ENCODE assay signal across 8 cellular contexts in genomic region chr16:89864421-89864820, GRCh38. TPM values are rescaled to one million over a fixed set of nuclear protein-coding genes. Genes with fewer than 3 reads are reported as not detected.
DNase-seq lines count a peak whose midpoint lies in the region; ATAC-seq and TF ChIP-seq lines count a peak whose summit lies in the region.

No MANE protein-coding gene starts in this region.

- H3K4me3 ChIP-seq in PC-9 (no peak overlapping the region), esophagus squamous epithelium (no peak overlapping the region)

- intact Hi-C loops in activated CD4-positive, alpha-beta T cell treated with anti-CD3 and anti-CD28 coated beads, Interleukin-2, amount 10 ng/mL, durations not matched to agents 24 days and 14 days (cut with micrococcal nuclease), result loop anchor here (5.0 to 10.0 kb wide), 2 partner anchors 122 to 620 kb away; no protein-coding TSS in a partner anchor
- intact Hi-C loops in PC-9 (cut with micrococcal nuclease; ENCODE audit: unreplicated experiment), result no loop called here
- intact Hi-C loops in esophagus squamous epithelium (cut with DNase I), result no loop called here

- CTCF ChIA-PET in PC-9 (lab: Charles Lee), result interaction anchor here (0.7 kb wide), 1 partner anchor 49 kb away, joined by 14 read pairs; no protein-coding TSS in a partner anchor

- no TSS peak for BruUV-seq in PC-9 (replicated peaks; lab: Mats Ljungman, UMichigan)

- no peaks in the 10 kb centered on the region for H3K27me3 Mint-ChIP-seq in activated CD4-positive, alpha-beta T cell treated with anti-CD3 and anti-CD28 coated beads, Interleukin-2, amount 10 ng/mL, durations not matched to agents 24 days and 14 days
- peaks cover 0 to 8% of the 10 kb centered on the region in 2 donors for H3K27me3 Mint-ChIP-seq in stimulated activated naive B cell treated with anti-CD40 and anti-IgM and Interleukin-4, amounts not matched to agents 10 μg/mL and 1 μg/mL and 100 μg/mL, for 72 hours

- peak; percentile 4 to 22 for ATAC-seq in stimulated activated naive B cell treated with anti-CD40 and anti-IgM and Interleukin-4, amounts not matched to agents 10 μg/mL and 1 μg/mL and 100 μg/mL, for 72 hours (replicated peaks)
- no peak for ATAC-seq in HG03565 (IDR thresholded peaks at IDR 0.05; ENCODE audit: unreplicated experiment)

- no peaks in the 10 kb centered on the region for H3K36me3 ChIP-seq in PC-9 (ENCODE audit: low read depth)
- peaks cover 0 to 6% (median 0%) of the 10 kb centered on the region in 3 donors for H3K36me3 ChIP-seq in esophagus squamous epithelium

- no peaks in the 10 kb centered on the region; the same call in 1 of the 2 replicates for H3K9me3 ChIP-seq in PC-9 (ENCODE audit: insufficient read depth, low read depth)
- H3K9me3 ChIP-seq in esophagus squamous epithelium, result peaks cover 0 to 6% (median 6%) of the 10 kb centered on the region in 3 donors

- no peaks in the 10 kb centered on the region for H3K9me2 ChIP-seq in PC-9 (ENCODE audit: insufficient read depth)

- peaks cover 7% of the 10 kb centered on the region for H3K36me3 Mint-ChIP-seq in activated CD4-positive, alpha-beta T cell treated with anti-CD3 and anti-CD28 coated beads, Interleukin-2, amount 10 ng/mL, durations not matched to agents 24 days and 14 days (ENCODE audit: low read depth)
- peaks cover under 1 to 2% of the 10 kb centered on the region in 2 donors for H3K36me3 Mint-ChIP-seq in stimulated activated naive B cell treated with anti-CD40 and anti-IgM and Interleukin-4, amounts not matched to agents 10 μg/mL and 1 μg/mL and 100 μg/mL, for 72 hours

- POLR2A ChIA-PET in PC-9 (lab: Charles Lee; ENCODE audit: unreplicated experiment), result interaction anchor here (0.5 kb wide), 1 partner anchor 46 kb away, joined by 3 read pairs; no protein-coding TSS in a partner anchor

- peaks cover 25% of the 10 kb centered on the region; the same call in 1 of the 2 replicates for H3F3A ChIP-seq in PC-9 (ENCODE audit: insufficient read depth, low read depth)

- DNase-seq in activated CD4-positive, alpha-beta T cell treated with anti-CD3 and anti-CD28 coated beads, Interleukin-2, amount 10 ng/mL, durations not matched to agents 24 days and 14 days, result peak; percentile 64
- no peak for DNase-seq in activated CD4-positive, alpha-beta T cell treated with anti-CD3 and anti-CD28 coated beads, Interleukin-2, amount 50 U/mL, for 1 hour
- DNase-seq in PC-9, result peak; percentile 25 to 74
- DNase-seq in esophagus squamous epithelium (lab: John Stamatoyannopoulos, UW), result no peak
- DNase-seq in stimulated activated naive B cell treated with anti-CD40 and anti-IgM and Interleukin-4, amounts not matched to agents 10 μg/mL and 1 μg/mL and 100 μg/mL, for 72 hours, result no peak
- DNase-seq in NCI-H1105 treated with DMSO at 0.1 percent for 48 hours (lab: John Stamatoyannopoulos, UW), result no peak
- DNase-seq in epidermal melanocyte (ENCODE audit: insufficient read length, low spot score), result no peak

- no peak for TF ChIP-seq CTCF in PC-9 (conservative IDR thresholded peaks at IDR 0.05)
- TF ChIP-seq CTCF in esophagus squamous epithelium (IDR thresholded peaks at IDR 0.05), result no peak

- peak overlapping the region; percentile 93 for H3K27ac Mint-ChIP-seq in activated CD4-positive, alpha-beta T cell treated with anti-CD3 and anti-CD28 coated beads, Interleukin-2, amount 10 ng/mL, durations not matched to agents 24 days and 14 days
- H3K27ac Mint-ChIP-seq in stimulated activated naive B cell treated with anti-CD40 and anti-IgM and Interleukin-4, amounts not matched to agents 10 μg/mL and 1 μg/mL and 100 μg/mL, for 72 hours, result no peak overlapping the region

- 14 to 17% methylated on average over 7 to 9 of the region's 9 CpGs for WGBS in esophagus squamous epithelium, 2 donors

- H3K27me3 ChIP-seq in PC-9 (ENCODE audit: insufficient read depth, low read depth), result no peaks in the 10 kb centered on the region
- H3K27me3 ChIP-seq in esophagus squamous epithelium, result no peaks in the 10 kb centered on the region

- peak overlapping the region; percentile 74 for H3K4me3 Mint-ChIP-seq in activated CD4-positive, alpha-beta T cell treated with anti-CD3 and anti-CD28 coated beads, Interleukin-2, amount 10 ng/mL, durations not matched to agents 24 days and 14 days
- no peak overlapping the region for H3K4me3 Mint-ChIP-seq in stimulated activated naive B cell treated with anti-CD40 and anti-IgM and Interleukin-4, amounts not matched to agents 10 μg/mL and 1 μg/mL and 100 μg/mL, for 72 hours

- H3K4me1 ChIP-seq in PC-9 (replicated peaks; ENCODE audit: insufficient read depth) (peaks cover 9% of the 10 kb centered on the region), esophagus squamous epithelium (peaks cover 0 to 28% (median 10%) of the 10 kb centered on the region in 3 donors)

- H3K27ac ChIP-seq in PC-9 (no peak overlapping the region), esophagus squamous epithelium (peak overlapping the region; percentile 40 to 79 (median 65))

- H3K4me1 Mint-ChIP-seq in activated CD4-positive, alpha-beta T cell treated with anti-CD3 and anti-CD28 coated beads, Interleukin-2, amount 10 ng/mL, durations not matched to agents 24 days and 14 days, result peaks cover 27% of the 10 kb centered on the region
- H3K4me1 Mint-ChIP-seq in stimulated activated naive B cell treated with anti-CD40 and anti-IgM and Interleukin-4, amounts not matched to agents 10 μg/mL and 1 μg/mL and 100 μg/mL, for 72 hours, result peaks cover 22 to 34% of the 10 kb centered on the region in 2 donors

- no peak for TF ChIP-seq POLR2A in esophagus squamous epithelium (IDR thresholded peaks at IDR 0.05)

- no peaks in the 10 kb centered on the region for H3K9me3 Mint-ChIP-seq in activated CD4-positive, alpha-beta T cell treated with anti-CD3 and anti-CD28 coated beads, Interleukin-2, amount 10 ng/mL, durations not matched to agents 24 days and 14 days
- H3K9me3 Mint-ChIP-seq in stimulated activated naive B cell treated with anti-CD40 and anti-IgM and Interleukin-4, amounts not matched to agents 10 μg/mL and 1 μg/mL and 100 μg/mL, for 72 hours, result no peaks in the 10 kb centered on the region

- H2AFZ ChIP-seq in PC-9, result no peak overlapping the region

- 0 out of 2 replicates have a peak, but pooled peaks cover 3% of the 10 kb centered on the region for H4K20me1 ChIP-seq in PC-9 (ENCODE audit: insufficient read depth)

- H3K79me2 ChIP-seq in PC-9 (ENCODE audit: low read depth), result no peaks in the 10 kb centered on the region

- H3K4me2 ChIP-seq in PC-9, result 0 out of 2 replicates have a peak overlapping the region, but pooled peaks have one; percentile 3

RNA-seq across cellular contexts. Expression of gene TCF25, which starts 9.0 kb away (rescaled TPM):
- 192 and 194 TPM in 2 replicates for total RNA-seq in activated CD4-positive, alpha-beta T cell treated with anti-CD3 and anti-CD28 coated beads, Interleukin-2, amount 10 ng/mL, durations not matched to agents 24 days and 14 days
- total RNA-seq in PC-9 (2021) (298 and 347 TPM in 2 replicates), esophagus squamous epithelium (100 to 1,000 TPM in 2 of 4 donors, 10 to 100 TPM in 2; 79.7 to 124 (median 101) TPM)

RNA-seq across cellular contexts. Expression of gene SPIRE2, which starts 36.1 kb away (rescaled TPM):
- total RNA-seq in activated CD4-positive, alpha-beta T cell treated with anti-CD3 and anti-CD28 coated beads, Interleukin-2, amount 10 ng/mL, durations not matched to agents 24 days and 14 days, result 1.9 and 2.0 TPM in 2 replicates
- 34.5 and 48.6 TPM in 2 replicates for total RNA-seq in PC-9 (2021)
- 1 to 10 TPM; 3.4 to 9.6 (median 4.3) TPM for total RNA-seq in esophagus squamous epithelium

RNA-seq across cellular contexts. Expression of gene FANCA, which starts 48.0 kb away (rescaled TPM):
- total RNA-seq in activated CD4-positive, alpha-beta T cell treated with anti-CD3 and anti-CD28 coated beads, Interleukin-2, amount 10 ng/mL, durations not matched to agents 24 days and 14 days, result 226 and 237 TPM in 2 replicates
- total RNA-seq in PC-9 (2021), result 61.6 and 79.9 TPM in 2 replicates
- 10 to 100 TPM in 1 of 4 donors, 1 to 10 TPM in 3; 3.8 to 29.0 (median 6.8) TPM for total RNA-seq in esophagus squamous epithelium

RNA-seq across cellular contexts. Expression of gene MC1R, which starts 54.2 kb away (rescaled TPM):
- 4.6 and 5.9 TPM in 2 replicates for total RNA-seq in activated CD4-positive, alpha-beta T cell treated with anti-CD3 and anti-CD28 coated beads, Interleukin-2, amount 10 ng/mL, durations not matched to agents 24 days and 14 days
- total RNA-seq in PC-9 (2021) (34.3 and 45.2 TPM in 2 replicates), esophagus squamous epithelium (1 to 10 TPM; 1.1 to 3.4 (median 2.0) TPM)

RNA-seq across cellular contexts. Expression of gene TUBB3, which starts 58.7 kb away (rescaled TPM):
- 2.2 and 2.6 TPM in 2 replicates for total RNA-seq in activated CD4-positive, alpha-beta T cell treated with anti-CD3 and anti-CD28 coated beads, Interleukin-2, amount 10 ng/mL, durations not matched to agents 24 days and 14 days
- total RNA-seq in PC-9 (2021), result 79.6 and 105 TPM in 2 replicates
- total RNA-seq in esophagus squamous epithelium, result 1 to 10 TPM in 3 of 4 donors, not detected in 1; 2.2 to 9.6 (median 8.0) TPM

Comparison
In these comparisons a context has a peak if more than half of its experiments do, and no peak if none do; other contexts are left out.
1. DNase-seq: peak in activated CD4-positive, alpha-beta T cell treated with anti-CD3 and anti-CD28 coated beads, Interleukin-2, amount 10 ng/mL, durations not matched to agents 24 days and 14 days (single experiment) and PC-9 (2 of 2); none in activated CD4-positive, alpha-beta T cell treated with anti-CD3 and anti-CD28 coated beads, Interleukin-2, amount 50 U/mL, for 1 hour (single experiment), esophagus squamous epithelium (single experiment), stimulated activated naive B cell treated with anti-CD40 and anti-IgM and Interleukin-4, amounts not matched to agents 10 μg/mL and 1 μg/mL and 100 μg/mL, for 72 hours (single experiment), NCI-H1105 treated with DMSO at 0.1 percent for 48 hours (single experiment) and epidermal melanocyte (single experiment).